16 cellular contexts compared by ENCODE assay signal in genomic region chr16:50611332-50611934, GRCh38.
DNase-seq lines count a peak whose midpoint lies in the region; ATAC-seq, FAIRE-seq and TF ChIP-seq lines count a peak whose summit lies in the region.
"Had no signal": no experiment of that assay in that cellular context is flagged by ENCODE, and none has a peak within 500 bp of the region (broad histone marks: within the 10 kb centered on the region; RNA-seq: fewer than 3 reads in every experiment).

No MANE protein-coding gene starts in this region.

- H3K27me3 Mint-ChIP-seq in astrocyte (ENCODE audit: low read depth, unreplicated experiment): peaks cover 33% of the 10 kb centered on the region

- H3K27ac Mint-ChIP-seq in astrocyte (ENCODE audit: unreplicated experiment): peak overlapping the region; percentile 63
- H3K27ac Mint-ChIP-seq: CD8-positive, alpha-beta memory T cell had no signal

- H3K4me3 ChIP-seq in BLaER1: no peak overlapping the region
- H3K4me3 ChIP-seq in HL-60 (replicated peaks; ENCODE audit: insufficient read depth, low read length): no peak overlapping the region
- H3K4me3 ChIP-seq in astrocyte (ENCODE audit: insufficient read depth, low read depth, low read length): no peak overlapping the region
- H3K4me3 ChIP-seq in kidney epithelial cell (ENCODE audit: low read depth, low read length): no peak overlapping the region
- H3K4me3 ChIP-seq in SJCRH30: no peak overlapping the region
- H3K4me3 ChIP-seq: gastrocnemius medialis, mucosa of descending colon, Peyer's patch had no signal

- H3K27me3 ChIP-seq in BLaER1 (no peaks in the 10 kb centered on the region), HL-60 (ENCODE audit: insufficient read depth, poor library complexity, severe bottlenecking) (no peaks in the 10 kb centered on the region), astrocyte (ENCODE audit: insufficient read depth, low read length) (no peaks in the 10 kb centered on the region), kidney epithelial cell (ENCODE audit: control insufficient read depth, insufficient read depth, low read length) (no peaks in the 10 kb centered on the region), SJCRH30 (peaks cover 16% of the 10 kb centered on the region; the same call in 1 of the 2 replicates)
- H3K27me3 ChIP-seq: gastrocnemius medialis, Peyer's patch had no signal

- H3K4me2 ChIP-seq in BLaER1 (peak overlapping the region; percentile 36; the same call in 1 of the 2 replicates), astrocyte (ENCODE audit: low read length) (peak overlapping the region; percentile 26)

- H3K79me2 ChIP-seq in astrocyte (ENCODE audit: insufficient read depth, low read length): no peaks in the 10 kb centered on the region

- H4K20me1 ChIP-seq in BLaER1 (no peaks in the 10 kb centered on the region), astrocyte (ENCODE audit: insufficient read depth, low read length) (no peaks in the 10 kb centered on the region)

- 0 out of 2 replicates have a peak overlapping the region, but pooled peaks have one; percentile 14 for H3K27ac ChIP-seq in BLaER1
- H3K27ac ChIP-seq in HL-60 (replicated peaks): no peak overlapping the region
- H3K27ac ChIP-seq in astrocyte (ENCODE audit: low read depth, low read length): no peak overlapping the region
- H3K27ac ChIP-seq in SJCRH30: no peak overlapping the region
- H3K27ac ChIP-seq: gastrocnemius medialis had no signal

- peaks cover 2% of the 10 kb centered on the region for H3K9me3 Mint-ChIP-seq in astrocyte (ENCODE audit: unreplicated experiment)
- H3K9me3 Mint-ChIP-seq: CD8-positive, alpha-beta memory T cell had no signal

- peaks cover 25% of the 10 kb centered on the region for H3K4me1 Mint-ChIP-seq in astrocyte (ENCODE audit: low read depth, unreplicated experiment)
- H3K4me1 Mint-ChIP-seq: CD8-positive, alpha-beta memory T cell had no signal

- peaks cover 4% of the 10 kb centered on the region for H3K36me3 Mint-ChIP-seq in astrocyte (ENCODE audit: low read depth, unreplicated experiment)
- H3K36me3 Mint-ChIP-seq: CD8-positive, alpha-beta memory T cell had no signal

- no peaks in the 10 kb centered on the region for H3K9me3 ChIP-seq in BLaER1
- H3K9me3 ChIP-seq in astrocyte (ENCODE audit: insufficient read depth, low read depth, low read length): no peaks in the 10 kb centered on the region
- H3K9me3 ChIP-seq in SJCRH30 (replicated peaks): no peaks in the 10 kb centered on the region
- H3K9me3 ChIP-seq: gastrocnemius medialis, mucosa of descending colon had no signal

- no peaks in the 10 kb centered on the region for H3K36me3 ChIP-seq in BLaER1
- no peaks in the 10 kb centered on the region for H3K36me3 ChIP-seq in astrocyte (ENCODE audit: insufficient read depth, low read length)
- no peaks in the 10 kb centered on the region for H3K36me3 ChIP-seq in kidney epithelial cell (ENCODE audit: control insufficient read depth, insufficient read depth, low read length)
- H3K36me3 ChIP-seq in SJCRH30: no peaks in the 10 kb centered on the region
- H3K36me3 ChIP-seq: gastrocnemius medialis, Peyer's patch had no signal

- peak overlapping the region; percentile 36 for H2AFZ ChIP-seq in astrocyte (ENCODE audit: low read depth, low read length)

- no peak for FAIRE-seq in astrocyte (lab: Jason Lieb, UNC)
- FAIRE-seq: GM18507 had no signal

- DNase-seq in HL-60 (ENCODE audit: low read depth in 1 of 2, low spot score in 1 of 2) (peak; percentile 75 to 79), astrocyte (ENCODE audit: low read depth) (peak; percentile 12), kidney epithelial cell (ENCODE audit: low read depth) (peak; percentile 12), occipital lobe (lab: John Stamatoyannopoulos, UW) (no peak), SJCRH30 (no peak)
- DNase-seq in activated effector memory CD4-positive, alpha-beta T cell treated with anti-CD3 and anti-CD28 coated beads, Interleukin-2, amount 50 U/mL, for 16 hours: no peak
- DNase-seq: activated CD4-positive, alpha-beta T cell treated with anti-CD3 and anti-CD28 coated beads, Interleukin-2, amount 50 U/mL, for 48 hours; amniotic stem cell; CD8-positive, alpha-beta memory T cell; gastrocnemius medialis; NCI-H146; Peyer's patch had no signal

- no peak for TF ChIP-seq CTCF in HL-60 (IDR thresholded peaks at IDR 0.05; ENCODE audit: insufficient read depth, low read length)
- no peak for TF ChIP-seq CTCF in astrocyte (IDR thresholded peaks at IDR 0.05; ENCODE audit: insufficient read depth, low read depth, low read length)
- TF ChIP-seq CTCF in kidney epithelial cell (IDR thresholded peaks at IDR 0.05; ENCODE audit: insufficient read depth, low read length, poor library complexity, severe bottlenecking): peak; percentile 9

- no peak overlapping the region for H3K4me3 Mint-ChIP-seq in astrocyte (ENCODE audit: unreplicated experiment)
- H3K4me3 Mint-ChIP-seq: CD8-positive, alpha-beta memory T cell had no signal

- H3K4me1 ChIP-seq in BLaER1 (peaks cover 64% of the 10 kb centered on the region), astrocyte (ENCODE audit: insufficient read depth, low read length) (peaks cover 12% of the 10 kb centered on the region), SJCRH30 (peaks cover 14% of the 10 kb centered on the region)

- no peak for ATAC-seq in HG02798 (IDR thresholded peaks at IDR 0.05; ENCODE audit: poor library complexity, unreplicated experiment)
- ATAC-seq: gastrocnemius medialis, mucosa of descending colon had no signal

- H3K9ac ChIP-seq in BLaER1: no peak overlapping the region
- no peak overlapping the region for H3K9ac ChIP-seq in astrocyte (ENCODE audit: low read length)

Comparison
In these comparisons a context has a peak if more than half of its experiments do, and no peak if none do; other contexts are left out.
1. DNase-seq: peak in HL-60 (2 of 2), astrocyte (single experiment) and kidney epithelial cell (single experiment); none in occipital lobe (single experiment), SJCRH30 (0 of 2) and activated effector memory CD4-positive, alpha-beta T cell treated with anti-CD3 and anti-CD28 coated beads, Interleukin-2, amount 50 U/mL, for 16 hours (single experiment).